In genomic region chr5:155460501-155460931, GRCh38 we compare ENCODE assay signal across 18 cellular contexts.
DNase-seq lines count a peak whose midpoint lies in the region; ATAC-seq and TF ChIP-seq lines count a peak whose summit lies in the region.
"Had no signal": no experiment of that assay in that cellular context is flagged by ENCODE, and none has a peak within 500 bp of the region (broad histone marks: within the 10 kb centered on the region; RNA-seq: fewer than 3 reads in every experiment).

No MANE protein-coding gene starts in this region.

- TF ChIP-seq CTCF in WTC11 (IDR thresholded peaks at IDR 0.05) (no peak), right lobe of liver (IDR thresholded peaks at IDR 0.05) (no peak)

- ATAC-seq in WTC11 (no peak), right lobe of liver (peak; percentile 82 to 94 (median 90)), HG03039 (IDR thresholded peaks at IDR 0.05; ENCODE audit: unreplicated experiment) (no peak)
- no peak for ATAC-seq in stimulated activated naive B cell treated with anti-CD40 and anti-IgM and Interleukin-4, amounts not matched to agents 10 μg/mL and 1 μg/mL and 100 μg/mL, for 72 hours (replicated peaks)
- ATAC-seq: GM23338 had no signal

- TF ChIP-seq POLR2A in right lobe of liver (IDR thresholded peaks at IDR 0.05): no peak

- peaks cover 8% of the 10 kb centered on the region for H3K9me3 Mint-ChIP-seq in WTC11
- H3K9me3 Mint-ChIP-seq in activated naive CD8-positive, alpha-beta T cell treated with anti-CD3 and anti-CD28 coated beads for 36 hours: peaks cover 2% of the 10 kb centered on the region
- no peaks in the 10 kb centered on the region for H3K9me3 Mint-ChIP-seq in stimulated activated naive B cell treated with anti-CD40 and anti-IgM and Interleukin-4, amounts not matched to agents 10 μg/mL and 1 μg/mL and 100 μg/mL, for 72 hours
- H3K9me3 Mint-ChIP-seq: T-helper 2 cell treated with Interferon-gamma antibody and Interleukin-4, amounts not matched to agents 5 μg/mL and 100 μg/mL, for 36 hours had no signal

- H3K27ac ChIP-seq in right lobe of liver: peak overlapping the region in 2 of 3 donors; percentile 82

- WGBS in right lobe of liver (ENCODE audit: insufficient coverage, low coverage, low lambda C conversion rate, missing lambda C conversion rate): 25% methylated on average over 2 of the region's 2 CpGs

- DNase-seq in HT-29 (ENCODE audit: low spot score) (peak; percentile 4), NCI-H2029 (lab: John Stamatoyannopoulos, UW) (peak; percentile 25), WTC11 (ENCODE audit: low spot score) (no peak), right lobe of liver (peak; percentile 63 to 72 (median 68))
- DNase-seq in activated naive CD8-positive, alpha-beta T cell treated with anti-CD3 and anti-CD28 coated beads for 36 hours: no peak
- DNase-seq in stimulated activated naive B cell treated with anti-CD40 and anti-IgM and Interleukin-4, amounts not matched to agents 10 μg/mL and 1 μg/mL and 100 μg/mL, for 72 hours: no peak
- DNase-seq: CD4-positive, alpha-beta T cell; DMS79 treated with DMSO at 0.1 percent for 48 hours; IMR-90; Karpas-422; MG63; NCI-H1105; NCI-H187; NCI-H524 had no signal

- H3K4me3 Mint-ChIP-seq in WTC11: no peak overlapping the region
- no peak overlapping the region for H3K4me3 Mint-ChIP-seq in activated naive CD8-positive, alpha-beta T cell treated with anti-CD3 and anti-CD28 coated beads for 36 hours
- H3K4me3 Mint-ChIP-seq in stimulated activated naive B cell treated with anti-CD40 and anti-IgM and Interleukin-4, amounts not matched to agents 10 μg/mL and 1 μg/mL and 100 μg/mL, for 72 hours: no peak overlapping the region
- H3K4me3 Mint-ChIP-seq: B cell; CD4-positive, alpha-beta T cell; GM23338; T-helper 2 cell treated with Interferon-gamma antibody and Interleukin-4, amounts not matched to agents 5 μg/mL and 100 μg/mL, for 36 hours had no signal

- no peaks in the 10 kb centered on the region for H3K27me3 Mint-ChIP-seq in WTC11 (ENCODE audit: low read depth)
- H3K27me3 Mint-ChIP-seq in activated naive CD8-positive, alpha-beta T cell treated with anti-CD3 and anti-CD28 coated beads for 36 hours: no peaks in the 10 kb centered on the region
- no peaks in the 10 kb centered on the region for H3K27me3 Mint-ChIP-seq in stimulated activated naive B cell treated with anti-CD40 and anti-IgM and Interleukin-4, amounts not matched to agents 10 μg/mL and 1 μg/mL and 100 μg/mL, for 72 hours
- H3K27me3 Mint-ChIP-seq: B cell; CD4-positive, alpha-beta T cell had no signal

- H3K4me1 ChIP-seq in right lobe of liver: peaks cover 0 to 39% (median 20%) of the 10 kb centered on the region in 4 donors

- no peaks in the 10 kb centered on the region for H3K36me3 ChIP-seq in right lobe of liver
- H3K36me3 ChIP-seq: MG63 had no signal

- CTCF ChIA-PET in WTC11 (lab: Charles Lee): no interaction called here

- intact Hi-C loops in right lobe of liver (cut with DNase I): no loop called here

- H3K36me3 Mint-ChIP-seq in WTC11: peaks cover 3% of the 10 kb centered on the region
- H3K36me3 Mint-ChIP-seq in activated naive CD8-positive, alpha-beta T cell treated with anti-CD3 and anti-CD28 coated beads for 36 hours: no peaks in the 10 kb centered on the region
- no peaks in the 10 kb centered on the region for H3K36me3 Mint-ChIP-seq in stimulated activated naive B cell treated with anti-CD40 and anti-IgM and Interleukin-4, amounts not matched to agents 10 μg/mL and 1 μg/mL and 100 μg/mL, for 72 hours

- no peak overlapping the region for H3K4me3 ChIP-seq in right lobe of liver
- H3K4me3 ChIP-seq: GM23338, MG63 had no signal

- H3K27ac Mint-ChIP-seq in WTC11: no peak overlapping the region
- no peak overlapping the region for H3K27ac Mint-ChIP-seq in activated naive CD8-positive, alpha-beta T cell treated with anti-CD3 and anti-CD28 coated beads for 36 hours
- no peak overlapping the region for H3K27ac Mint-ChIP-seq in stimulated activated naive B cell treated with anti-CD40 and anti-IgM and Interleukin-4, amounts not matched to agents 10 μg/mL and 1 μg/mL and 100 μg/mL, for 72 hours
- H3K27ac Mint-ChIP-seq: B cell; CD4-positive, alpha-beta T cell; GM23338; T-helper 2 cell treated with Interferon-gamma antibody and Interleukin-4, amounts not matched to agents 5 μg/mL and 100 μg/mL, for 36 hours had no signal

- H3K9me3 ChIP-seq in right lobe of liver: no peaks in the 10 kb centered on the region
- H3K9me3 ChIP-seq: MG63 had no signal

- H3K27me3 ChIP-seq in right lobe of liver: no peaks in the 10 kb centered on the region
- H3K27me3 ChIP-seq: MG63 had no signal

- H3K4me1 Mint-ChIP-seq in WTC11: 0 out of 2 replicates have a peak, but pooled peaks cover 4% of the 10 kb centered on the region
- no peaks in the 10 kb centered on the region for H3K4me1 Mint-ChIP-seq in activated naive CD8-positive, alpha-beta T cell treated with anti-CD3 and anti-CD28 coated beads for 36 hours
- H3K4me1 Mint-ChIP-seq in stimulated activated naive B cell treated with anti-CD40 and anti-IgM and Interleukin-4, amounts not matched to agents 10 μg/mL and 1 μg/mL and 100 μg/mL, for 72 hours: no peaks in the 10 kb centered on the region
- H3K4me1 Mint-ChIP-seq: B cell, GM23338 had no signal

- POLR2A ChIA-PET in WTC11 (lab: Charles Lee): no interaction called here

TF ChIP-seq in WTC11, 78 proteins besides CTCF, POLR2A, EP300 and RAD21:
- TF ChIP-seq MXD4 (CRISPR knock-in tag; IDR thresholded peaks at IDR 0.05; ENCODE audit: borderline replicate concordance) (no peak), GABPB1 (CRISPR knock-in tag; IDR thresholded peaks at IDR 0.05) (peak; percentile 37; the same call in 1 of the 2 replicates)

Comparison
In these comparisons a context has a peak if more than half of its experiments do, and no peak if none do; other contexts are left out.
1. DNase-seq: peak in HT-29 (single experiment), NCI-H2029 (single experiment) and right lobe of liver (3 of 3); none in WTC11 (single experiment), activated naive CD8-positive, alpha-beta T cell treated with anti-CD3 and anti-CD28 coated beads for 36 hours (single experiment) and stimulated activated naive B cell treated with anti-CD40 and anti-IgM and Interleukin-4, amounts not matched to agents 10 μg/mL and 1 μg/mL and 100 μg/mL, for 72 hours (single experiment).
2. ATAC-seq: peak in right lobe of liver (4 of 4); none in WTC11 (single experiment), HG03039 (single experiment) and stimulated activated naive B cell treated with anti-CD40 and anti-IgM and Interleukin-4, amounts not matched to agents 10 μg/mL and 1 μg/mL and 100 μg/mL, for 72 hours (0 of 2).